8 cellular contexts compared by ENCODE assay signal in genomic region chr1:91885331-91885715, GRCh38. TPM values are rescaled to one million over a fixed set of nuclear protein-coding genes. Genes with fewer than 3 reads are reported as not detected.
A peak's percentile ranks its signal among the peaks of the same experiment; 100 is the strongest.
DNase-seq lines count a peak whose midpoint lies in the region; ATAC-seq and TF ChIP-seq lines count a peak whose summit lies in the region.

No MANE protein-coding gene starts in this region.

- POLR2A ChIA-PET in Panc1 (lab: Charles Lee), result no interaction called here

- no peaks in the 10 kb centered on the region for H3K9me3 ChIP-seq in Panc1 (ENCODE audit: control insufficient read depth, insufficient read depth, low read depth, low read length)
- no peaks in the 10 kb centered on the region for H3K9me3 ChIP-seq in breast epithelium
- no peaks in the 10 kb centered on the region for H3K9me3 ChIP-seq in left lung

- peak; percentile 26 for ATAC-seq in GM21526 (IDR thresholded peaks at IDR 0.05; ENCODE audit: low FRiP score, unreplicated experiment)
- ATAC-seq in Panc1, result peak; percentile 39
- peak; percentile 14 for ATAC-seq in left lung
- ATAC-seq in stimulated activated naive CD8-positive, alpha-beta T cell treated with anti-CD3 and anti-CD28 coated beads, Interleukin-15, amount 100 ng/mL, for 72 hours, result peak; percentile 35
- ATAC-seq in GM18870 (IDR thresholded peaks at IDR 0.05; ENCODE audit: unreplicated experiment), result no peak

- H3K4me1 ChIP-seq in Panc1 (ENCODE audit: control insufficient read depth, insufficient read depth, low read length) (peaks cover 23% of the 10 kb centered on the region), breast epithelium (no peaks in the 10 kb centered on the region), left lung (peaks cover 0 to 29% of the 10 kb centered on the region in 2 donors)

- H3K27ac ChIP-seq in Panc1 (ENCODE audit: low read length) (peak overlapping the region; percentile 81), breast epithelium (peak overlapping the region; percentile 92 to 98), left lung (peak overlapping the region; percentile 88 to 91)

- H3K27me3 ChIP-seq in Panc1 (ENCODE audit: control insufficient read depth, insufficient read depth, low read length) (no peaks in the 10 kb centered on the region), breast epithelium (no peaks in the 10 kb centered on the region), left lung (peaks cover 0 to 56% of the 10 kb centered on the region in 2 donors)

- DNase-seq in AG20443 (ENCODE audit: low spot score) (peak; percentile 50), Panc1 (ENCODE audit: low read depth, low spot score) (no peak), breast epithelium (ENCODE audit: low spot score in 2 of 2) (no peak), left lung (peak; percentile 39 to 82), NCI-H128 (lab: John Stamatoyannopoulos, UW; ENCODE audit: unreplicated experiment) (no peak)
- peak in 1 of 2 donors; percentile 18 for DNase-seq in stimulated activated naive CD8-positive, alpha-beta T cell treated with anti-CD3 and anti-CD28 coated beads, Interleukin-15, amount 100 ng/mL, for 72 hours

- intact Hi-C loops in Panc1 (cut with micrococcal nuclease; ENCODE audit: unreplicated experiment), result no loop called here
- intact Hi-C loops in breast epithelium (cut with DNase I; ENCODE audit: low total_unique reads), result no loop called here
- intact Hi-C loops in left lung (cut with DNase I), result no loop called here

- peaks cover 38% of the 10 kb centered on the region for H3K27me3 Mint-ChIP-seq in stimulated activated naive CD8-positive, alpha-beta T cell treated with anti-CD3 and anti-CD28 coated beads, Interleukin-15, amount 100 ng/mL, for 72 hours

- no TSS peak for BruUV-seq in Panc1 (replicated peaks; lab: Mats Ljungman, UMichigan)

- H3K4me3 Mint-ChIP-seq in stimulated activated naive CD8-positive, alpha-beta T cell treated with anti-CD3 and anti-CD28 coated beads, Interleukin-15, amount 100 ng/mL, for 72 hours, result peak overlapping the region; percentile 86 to 95

- H3K27ac Mint-ChIP-seq in stimulated activated naive CD8-positive, alpha-beta T cell treated with anti-CD3 and anti-CD28 coated beads, Interleukin-15, amount 100 ng/mL, for 72 hours, result peak overlapping the region in 1 of 2 donors; percentile 87

- no peaks in the 10 kb centered on the region for H3K9me3 Mint-ChIP-seq in stimulated activated naive CD8-positive, alpha-beta T cell treated with anti-CD3 and anti-CD28 coated beads, Interleukin-15, amount 100 ng/mL, for 72 hours

- in situ Hi-C loops in Panc1 (cut with HindIII; ENCODE audit: low pct_unique_long_range_greater_than_20kb, low sequenced_read_pairs), result no loop called here

- CTCF ChIA-PET in Panc1 (lab: Charles Lee), result interaction anchor here (0.6 kb wide), 2 partner anchors 95 to 373 kb away, joined by 3 read pairs; no protein-coding TSS in a partner anchor

- no peak for TF ChIP-seq POLR2A in breast epithelium (IDR thresholded peaks at IDR 0.05)

- H3K36me3 ChIP-seq in Panc1 (ENCODE audit: control insufficient read depth, insufficient read depth, low read length) (no peaks in the 10 kb centered on the region), breast epithelium (no peaks in the 10 kb centered on the region), left lung (no peaks in the 10 kb centered on the region)

- peaks cover 55% of the 10 kb centered on the region for H3K4me1 Mint-ChIP-seq in stimulated activated naive CD8-positive, alpha-beta T cell treated with anti-CD3 and anti-CD28 coated beads, Interleukin-15, amount 100 ng/mL, for 72 hours

- TF ChIP-seq CTCF in Panc1 (IDR thresholded peaks at IDR 0.05) (no peak), breast epithelium (IDR thresholded peaks at IDR 0.05) (no peak), left lung (IDR thresholded peaks at IDR 0.05) (no peak)

- peak overlapping the region; percentile 68 to 81 for H3K4me3 ChIP-seq in Panc1 (ENCODE audit: low read depth in 2 of 2, low read length in 2 of 2)
- H3K4me3 ChIP-seq in breast epithelium, result peak overlapping the region; percentile 92 to 100 (median 95)
- H3K4me3 ChIP-seq in left lung, result peak overlapping the region; percentile 77 to 78

RNA-seq across cellular contexts. Expression of gene TGFBR3, which starts 0.6 kb away (rescaled TPM):
- 14.5 TPM for total RNA-seq in Panc1 (2021; ENCODE audit: unreplicated experiment)
- polyA plus RNA-seq in Panc1 (2012; ENCODE audit: insufficient read length), result 4.3 TPM
- 100 to 1,000 TPM; 127 to 287 (median 167) TPM for total RNA-seq in breast epithelium
- total RNA-seq in left lung, result 10 to 100 TPM; 21.7 to 41.1 TPM

Comparison
In these comparisons a context has a peak if more than half of its experiments do, and no peak if none do; other contexts are left out.
1. DNase-seq: peak in AG20443 (single experiment) and left lung (2 of 2); none in Panc1 (single experiment), breast epithelium (0 of 2) and NCI-H128 (single experiment).
2. Peak in every context shown above with its lines, with median percentiles within 50 percentile points of each other: H3K27ac ChIP-seq and H3K4me3 ChIP-seq.